ENCODE assay signal across 23 cellular contexts in genomic region chrY:19869281-19869680, GRCh38.
DNase-seq lines count a peak whose midpoint lies in the region; ATAC-seq lines count a peak whose summit lies in the region.
"Had no signal": no experiment of that assay in that cellular context is flagged by ENCODE, and none has a peak within 500 bp of the region (broad histone marks: within the 10 kb centered on the region; RNA-seq: fewer than 3 reads in every experiment).

No MANE protein-coding gene starts in this region.

- H3K27ac ChIP-seq in substantia nigra (ENCODE audit: low read depth, low read length, poor library complexity, severe bottlenecking), result no peak overlapping the region
- H3K27ac ChIP-seq: cardiac muscle cell, spleen had no signal

- H3K27me3 Mint-ChIP-seq in activated naive CD8-positive, alpha-beta T cell, result no peaks in the 10 kb centered on the region
- H3K27me3 Mint-ChIP-seq in activated naive CD8-positive, alpha-beta T cell treated with anti-CD3 and anti-CD28 coated beads, Interleukin-2, amount 50 U/mL, for 24 hours, result no peaks in the 10 kb centered on the region
- H3K27me3 Mint-ChIP-seq in activated T-helper 2 cell treated with anti-CD3 and anti-CD28 coated beads, Interferon-gamma antibody, Interleukin-2, Interleukin-4, amounts not matched to agents 10 μg/mL and 5 μg/mL and 100 μg/mL, durations not matched to agents 14 hours and 24 hours and 36 hours (ENCODE audit: low read depth), result no peaks in the 10 kb centered on the region
- H3K27me3 Mint-ChIP-seq in stimulated activated memory B cell treated with anti-CD40 and anti-IgM and Interleukin-4, amounts not matched to agents 10 μg/mL and 1 μg/mL and 100 μg/mL, for 72 hours, result no peaks in the 10 kb centered on the region
- H3K27me3 Mint-ChIP-seq: CD4-positive, alpha-beta T cell; naive B cell had no signal

- ATAC-seq in activated naive CD8-positive, alpha-beta T cell treated with anti-CD3 and anti-CD28 coated beads, Interleukin-2, amount 50 U/mL, for 24 hours, result no peak
- ATAC-seq in stimulated activated memory B cell treated with anti-CD40 and anti-IgM and Interleukin-4, amounts not matched to agents 10 μg/mL and 1 μg/mL and 100 μg/mL, for 72 hours, result no peak
- ATAC-seq: Right ventricle myocardium inferior had no signal

- in situ Hi-C loops in KBM-7 (cut with MboI; ENCODE audit: low pct_unique_long_range_greater_than_20kb, low sequenced_read_pairs), result no loop called here

- no peaks in the 10 kb centered on the region for H3K36me3 Mint-ChIP-seq in activated naive CD8-positive, alpha-beta T cell
- H3K36me3 Mint-ChIP-seq in activated naive CD8-positive, alpha-beta T cell treated with anti-CD3 and anti-CD28 coated beads, Interleukin-2, amount 50 U/mL, for 24 hours (ENCODE audit: low read depth), result no peaks in the 10 kb centered on the region
- H3K36me3 Mint-ChIP-seq in activated T-helper 2 cell treated with anti-CD3 and anti-CD28 coated beads, Interferon-gamma antibody, Interleukin-2, Interleukin-4, amounts not matched to agents 10 μg/mL and 5 μg/mL and 100 μg/mL, durations not matched to agents 14 hours and 24 hours and 36 hours (ENCODE audit: low read depth), result no peaks in the 10 kb centered on the region
- H3K36me3 Mint-ChIP-seq in stimulated activated memory B cell treated with anti-CD40 and anti-IgM and Interleukin-4, amounts not matched to agents 10 μg/mL and 1 μg/mL and 100 μg/mL, for 72 hours, result no peaks in the 10 kb centered on the region
- H3K36me3 Mint-ChIP-seq: naive B cell had no signal

- H3K9me3 Mint-ChIP-seq in activated naive CD8-positive, alpha-beta T cell (ENCODE audit: low read depth), result no peaks in the 10 kb centered on the region
- no peaks in the 10 kb centered on the region for H3K9me3 Mint-ChIP-seq in activated naive CD8-positive, alpha-beta T cell treated with anti-CD3 and anti-CD28 coated beads, Interleukin-2, amount 50 U/mL, for 24 hours
- no peaks in the 10 kb centered on the region for H3K9me3 Mint-ChIP-seq in activated T-helper 2 cell treated with anti-CD3 and anti-CD28 coated beads, Interferon-gamma antibody, Interleukin-2, Interleukin-4, amounts not matched to agents 10 μg/mL and 5 μg/mL and 100 μg/mL, durations not matched to agents 14 hours and 24 hours and 36 hours
- no peaks in the 10 kb centered on the region for H3K9me3 Mint-ChIP-seq in stimulated activated memory B cell treated with anti-CD40 and anti-IgM and Interleukin-4, amounts not matched to agents 10 μg/mL and 1 μg/mL and 100 μg/mL, for 72 hours
- H3K9me3 Mint-ChIP-seq: CD4-positive, alpha-beta T cell; naive B cell had no signal

- no peaks in the 10 kb centered on the region for H3K4me1 Mint-ChIP-seq in activated naive CD8-positive, alpha-beta T cell (ENCODE audit: low read depth)
- no peaks in the 10 kb centered on the region for H3K4me1 Mint-ChIP-seq in activated naive CD8-positive, alpha-beta T cell treated with anti-CD3 and anti-CD28 coated beads, Interleukin-2, amount 50 U/mL, for 24 hours
- H3K4me1 Mint-ChIP-seq in activated T-helper 2 cell treated with anti-CD3 and anti-CD28 coated beads, Interferon-gamma antibody, Interleukin-2, Interleukin-4, amounts not matched to agents 10 μg/mL and 5 μg/mL and 100 μg/mL, durations not matched to agents 14 hours and 24 hours and 36 hours (ENCODE audit: low read depth), result no peaks in the 10 kb centered on the region
- no peaks in the 10 kb centered on the region for H3K4me1 Mint-ChIP-seq in stimulated activated memory B cell treated with anti-CD40 and anti-IgM and Interleukin-4, amounts not matched to agents 10 μg/mL and 1 μg/mL and 100 μg/mL, for 72 hours
- H3K4me1 Mint-ChIP-seq: naive B cell had no signal

- H3K27ac Mint-ChIP-seq in activated naive CD8-positive, alpha-beta T cell, result no peak overlapping the region
- H3K27ac Mint-ChIP-seq in activated naive CD8-positive, alpha-beta T cell treated with anti-CD3 and anti-CD28 coated beads, Interleukin-2, amount 50 U/mL, for 24 hours, result no peak overlapping the region
- no peak overlapping the region for H3K27ac Mint-ChIP-seq in activated T-helper 2 cell treated with anti-CD3 and anti-CD28 coated beads, Interferon-gamma antibody, Interleukin-2, Interleukin-4, amounts not matched to agents 10 μg/mL and 5 μg/mL and 100 μg/mL, durations not matched to agents 14 hours and 24 hours and 36 hours
- H3K27ac Mint-ChIP-seq in stimulated activated memory B cell treated with anti-CD40 and anti-IgM and Interleukin-4, amounts not matched to agents 10 μg/mL and 1 μg/mL and 100 μg/mL, for 72 hours, result no peak overlapping the region
- H3K27ac Mint-ChIP-seq: CD4-positive, alpha-beta T cell; naive B cell had no signal

- peak overlapping the region; percentile 72 for H3K4me3 Mint-ChIP-seq in activated naive CD8-positive, alpha-beta T cell
- no peak overlapping the region for H3K4me3 Mint-ChIP-seq in activated naive CD8-positive, alpha-beta T cell treated with anti-CD3 and anti-CD28 coated beads, Interleukin-2, amount 50 U/mL, for 24 hours
- H3K4me3 Mint-ChIP-seq in activated T-helper 2 cell treated with anti-CD3 and anti-CD28 coated beads, Interferon-gamma antibody, Interleukin-2, Interleukin-4, amounts not matched to agents 10 μg/mL and 5 μg/mL and 100 μg/mL, durations not matched to agents 14 hours and 24 hours and 36 hours (ENCODE audit: low read depth), result peak overlapping the region; percentile 15
- peak overlapping the region; percentile 58 for H3K4me3 Mint-ChIP-seq in stimulated activated memory B cell treated with anti-CD40 and anti-IgM and Interleukin-4, amounts not matched to agents 10 μg/mL and 1 μg/mL and 100 μg/mL, for 72 hours
- H3K4me3 Mint-ChIP-seq: CD4-positive, alpha-beta T cell had no signal

- intact Hi-C loops in activated T-helper 2 cell treated with anti-CD3 and anti-CD28 coated beads, Interferon-gamma antibody, Interleukin-2, Interleukin-4, amounts not matched to agents 10 μg/mL and 5 μg/mL and 100 μg/mL, durations not matched to agents 14 hours and 24 hours and 36 hours (cut with micrococcal nuclease), result no loop called here

- DNase-seq in activated naive CD8-positive, alpha-beta T cell treated with anti-CD3 and anti-CD28 coated beads, Interleukin-2, amount 50 U/mL, for 24 hours, result no peak
- peak; percentile 97 for DNase-seq in KBM-7
- no peak for DNase-seq in activated T-helper 2 cell treated with anti-CD3 and anti-CD28 coated beads, Interferon-gamma antibody, Interleukin-2, Interleukin-4, amounts not matched to agents 10 μg/mL and 5 μg/mL and 100 μg/mL, durations not matched to agents 14 hours and 24 hours and 36 hours (ENCODE audit: low spot score)
- DNase-seq in substantia nigra (lab: John Stamatoyannopoulos, UW), result no peak
- DNase-seq in D341Med (ENCODE audit: low spot score), result no peak
- DNase-seq in NAMALWA (ENCODE audit: low spot score), result no peak
- DNase-seq: activated CD4-positive, alpha-beta T cell treated with anti-CD3 and anti-CD28 coated beads for 4 hours; activated effector memory CD4-positive, alpha-beta T cell treated with Interleukin-2 at 50 U/mL for 16 hours; anterior cingulate cortex; CD4-positive, alpha-beta T cell; DMS153; KG1; mesenchymal stem cell; naive B cell; NCI-H1092; NCI-H187 treated with DMSO at 0.1 percent for 48 hours; NCI-H774; spleen; stimulated activated CD4-positive, alpha-beta T cell treated with anti-CD3 and anti-CD28 coated beads, Interleukin-4, amount 100 ng/mL, for 1 hour had no signal
